Comparison of ENCODE assay signal across 26 cellular contexts in the genomic region with DNA sequence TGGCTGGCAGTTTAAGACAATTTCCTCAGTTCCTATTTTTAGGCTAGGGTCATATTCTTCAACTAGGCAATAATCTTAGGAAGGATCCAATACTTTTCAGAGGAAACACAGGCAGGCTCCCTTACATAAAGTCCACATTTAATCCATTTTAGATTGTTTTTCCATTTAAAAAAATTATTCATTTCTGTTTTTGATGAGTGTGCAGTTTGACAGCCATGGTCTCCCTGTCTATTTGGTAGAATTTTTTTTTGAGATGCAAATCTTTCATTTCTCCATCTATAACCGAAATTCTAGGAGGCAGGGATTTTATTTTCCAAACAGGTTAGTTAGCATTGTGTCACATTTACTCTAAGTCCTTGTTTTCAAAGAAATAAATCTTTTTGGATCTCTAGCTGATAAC.
"Had no signal": no experiment of that assay in that cellular context is flagged by ENCODE, and none has a peak within 500 bp of the region (broad histone marks: within the 10 kb centered on the region; RNA-seq: fewer than 3 reads in every experiment).

No MANE protein-coding gene starts in this region.

- ATAC-seq: effector memory CD8-positive, alpha-beta T cell; esophagus mucosa; gastrocnemius medialis; heart right ventricle; left cardiac atrium; left lung; left ventricle myocardium superior; lower lobe of right lung; mucosa of descending colon had no signal

- FAIRE-seq: endometrium, islet of Langerhans, keratinocyte had no signal

- H3K27me3 ChIP-seq: colonic mucosa, esophagus squamous epithelium, gastrocnemius medialis, heart right ventricle, left lung had no signal

- H3K9me3 ChIP-seq: colonic mucosa, esophagus squamous epithelium, gastrocnemius medialis, heart right ventricle, left lung, lower lobe of right lung, mucosa of descending colon had no signal

- H3K4me1 ChIP-seq: colonic mucosa, esophagus squamous epithelium, gastrocnemius medialis, heart right ventricle, left lung, lower lobe of right lung had no signal

- H3K36me3 ChIP-seq: colonic mucosa, esophagus squamous epithelium, gastrocnemius medialis, heart right ventricle, left lung, lower lobe of right lung had no signal

- H3K27ac ChIP-seq: colonic mucosa, epithelial cell of prostate, esophagus squamous epithelium, gastrocnemius medialis, heart right ventricle, left lung, lower lobe of right lung had no signal

- H3K4me3 ChIP-seq: colonic mucosa, esophagus squamous epithelium, gastrocnemius medialis, heart right ventricle, left lung, lower lobe of right lung, mucosa of descending colon had no signal

- DNase-seq: colonic mucosa; cortex of kidney; effector CD8-positive, alpha-beta T cell; effector memory CD8-positive, alpha-beta T cell; endodermal cell; erythroblast; esophagus squamous epithelium; foreskin fibroblast; foreskin melanocyte; gastrocnemius medialis; glutamatergic neuron; head of caudate nucleus; heart right ventricle; hippocampal formation; left cardiac atrium; left lung; left ventricle myocardium superior; lower lobe of right lung; mesenchymal stem cell; mucosa of descending colon; naive B cell had no signal
